In the genomic region with DNA sequence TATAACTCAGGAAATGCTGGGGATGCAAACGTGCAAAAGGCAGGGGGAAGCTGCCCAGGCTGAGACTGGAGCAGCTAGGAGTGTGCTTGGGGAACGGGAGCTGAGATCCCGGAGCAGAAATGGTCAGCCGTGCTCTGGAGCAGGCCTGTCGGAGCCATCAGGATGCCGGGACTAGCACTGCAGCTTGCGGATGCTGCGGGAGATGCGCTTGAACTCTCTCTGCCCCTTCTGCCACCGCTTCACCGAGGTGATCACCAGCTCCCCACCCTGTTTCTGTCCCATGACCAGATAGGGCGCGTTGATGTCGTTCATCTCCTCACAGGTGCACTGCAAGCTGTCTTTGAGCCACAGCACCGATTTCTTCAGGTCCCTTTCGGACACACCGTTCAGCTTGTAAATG, we compare ENCODE assay signal across 31 cellular contexts. TPM values are rescaled to one million over a fixed set of nuclear protein-coding genes. Genes with fewer than 3 reads are reported as not detected.
DNase-seq lines count a peak whose midpoint lies in the region; ATAC-seq and TF ChIP-seq lines count a peak whose summit lies in the region.
"Had no signal": no experiment of that assay in that cellular context is flagged by ENCODE, and none has a peak within 500 bp of the region (broad histone marks: within the 10 kb centered on the region; RNA-seq: fewer than 3 reads in every experiment).

No MANE protein-coding gene starts in this region.

- peaks cover 4% of the 10 kb centered on the region for H3K9me3 Mint-ChIP-seq in chondrocyte (ENCODE audit: low read depth)

- no peak overlapping the region for H3K4me3 Mint-ChIP-seq in chondrocyte (ENCODE audit: unreplicated experiment)
- H3K4me3 Mint-ChIP-seq: activated CD8-positive, alpha-beta T cell treated with anti-CD3 and anti-CD28 coated beads, Interleukin-2, amount 10 ng/mL, durations not matched to agents 7 days and 5 days; activated naive CD4-positive, alpha-beta T cell treated with anti-CD3 and anti-CD28 coated beads, Interleukin-2, amount 50 U/mL, for 24 hours; CD4-positive, CD25-positive, alpha-beta regulatory T cell; IgD-negative memory B cell; T-helper 17 cell had no signal

- no peaks in the 10 kb centered on the region for H3K27me3 Mint-ChIP-seq in chondrocyte (ENCODE audit: low read depth)

- peak; percentile 75 for DNase-seq in chondrocyte (ENCODE audit: low spot score)
- no peak for DNase-seq in mucosa of gallbladder (ENCODE audit: low spot score)
- no peak for DNase-seq in SIG-M5 (lab: John Stamatoyannopoulos, UW)
- DNase-seq: activated CD4-positive, CD25-positive, alpha-beta regulatory T cell treated with anti-CD3 and anti-CD28 coated beads, Interleukin-2, amount 50 U/mL, for 72 hours; activated CD8-positive, alpha-beta T cell treated with anti-CD3 and anti-CD28 coated beads, Interleukin-2, amount 10 ng/mL, durations not matched to agents 7 days and 5 days; CD4-positive, CD25-positive, alpha-beta regulatory T cell; cerebellar nuclear complex; DMS79 treated with DMSO at 0.1 percent for 48 hours; dorsolateral prefrontal cortex; esophagus squamous epithelium; foreskin keratinocyte; GDM1; head of caudate nucleus; kidney; NCI-H1092; NCI-H1694 treated with DMSO at 0.1 percent for 48 hours; NCI-H2171 treated with DMSO at 0.1 percent for 48 hours; NCI-H510A treated with DMSO at 0.1 percent for 48 hours; stomach; T-helper 17 cell had no signal

- TF ChIP-seq CTCF in chondrocyte (IDR thresholded peaks at IDR 0.05): no peak

- no peak overlapping the region for H3K27ac Mint-ChIP-seq in chondrocyte (ENCODE audit: unreplicated experiment)
- H3K27ac Mint-ChIP-seq: activated CD8-positive, alpha-beta T cell treated with anti-CD3 and anti-CD28 coated beads, Interleukin-2, amount 10 ng/mL, durations not matched to agents 7 days and 5 days; activated naive CD4-positive, alpha-beta T cell treated with anti-CD3 and anti-CD28 coated beads, Interleukin-2, amount 50 U/mL, for 24 hours; CD4-positive, CD25-positive, alpha-beta regulatory T cell; IgD-negative memory B cell; progenitor cell of endocrine pancreas; T-helper 17 cell had no signal

- ATAC-seq in GM18498 (IDR thresholded peaks at IDR 0.05; ENCODE audit: unreplicated experiment) (peak; percentile 9), GM19395 (IDR thresholded peaks at IDR 0.05; ENCODE audit: unreplicated experiment) (peak; percentile 3), HG03159 (IDR thresholded peaks at IDR 0.05; ENCODE audit: unreplicated experiment) (peak; percentile 4), GM18519 (IDR thresholded peaks at IDR 0.05; ENCODE audit: low FRiP score, unreplicated experiment) (no peak), GM18520 (IDR thresholded peaks at IDR 0.05; ENCODE audit: unreplicated experiment) (no peak)
- ATAC-seq: A549; activated CD8-positive, alpha-beta T cell treated with anti-CD3 and anti-CD28 coated beads, Interleukin-2, amount 10 ng/mL, durations not matched to agents 7 days and 5 days; foreskin keratinocyte; SK-N-SH treated with all-trans-retinoic acid at 6 μM for 48 hours; T-helper 17 cell had no signal

- peaks cover 21% of the 10 kb centered on the region for H3K4me1 Mint-ChIP-seq in chondrocyte (ENCODE audit: low read depth)
- H3K4me1 Mint-ChIP-seq: activated naive CD4-positive, alpha-beta T cell treated with anti-CD3 and anti-CD28 coated beads, Interleukin-2, amount 50 U/mL, for 24 hours; T-helper 17 cell had no signal

- H3K36me3 Mint-ChIP-seq in chondrocyte (ENCODE audit: low read depth): peaks cover 20% of the 10 kb centered on the region

RNA-seq across cellular contexts. Expression of a gene that starts 7.6 kb away (rescaled TPM):
- total RNA-seq in chondrocyte: 120 to 233 TPM (median 130 TPM) in 3 replicates
- total RNA-seq in mucosa of gallbladder: 34.0 TPM
- total RNA-seq: activated CD8-positive, alpha-beta T cell treated with anti-CD3 and anti-CD28 coated beads, Interleukin-2, amount 10 ng/mL, durations not matched to agents 7 days and 5 days; CD4-positive, CD25-positive, alpha-beta regulatory T cell; foreskin keratinocyte; T-helper 17 cell had no signal

RNA-seq across cellular contexts. Expression of a gene that starts 21.5 kb away (rescaled TPM):
- 0.62 to 1.2 TPM (median 0.99 TPM) in 3 replicates for total RNA-seq in chondrocyte
- 0.17 TPM for total RNA-seq in mucosa of gallbladder
- total RNA-seq: activated CD8-positive, alpha-beta T cell treated with anti-CD3 and anti-CD28 coated beads, Interleukin-2, amount 10 ng/mL, durations not matched to agents 7 days and 5 days; H4; T-helper 17 cell had no signal

Comparison
In these comparisons a context has a peak if more than half of its experiments do, and no peak if none do; other contexts are left out.
1. ATAC-seq: peak in GM18498 (single experiment), GM19395 (single experiment) and HG03159 (single experiment); none in GM18519 (single experiment) and GM18520 (single experiment).